21 cellular contexts compared by ENCODE assay signal in the genomic region with DNA sequence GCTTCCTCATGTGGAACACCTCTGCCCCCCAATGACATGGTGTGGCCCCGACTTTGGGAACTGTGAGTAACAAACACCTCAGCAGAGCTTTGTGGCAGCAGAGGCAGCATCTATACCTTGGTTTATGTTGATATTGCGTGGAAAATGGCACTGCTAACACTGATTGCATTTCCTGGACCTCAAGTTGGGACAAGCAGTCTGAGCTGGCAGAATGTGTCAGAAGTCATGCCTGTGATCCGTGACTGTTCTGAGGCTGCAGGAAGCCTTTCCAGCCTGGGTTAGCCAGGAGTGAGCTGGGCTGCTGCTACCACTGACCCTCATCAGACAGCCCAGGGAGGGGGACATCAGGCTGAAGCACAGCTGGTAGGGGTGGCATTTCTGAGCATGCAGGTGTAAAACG.
A peak's percentile ranks its signal among the peaks of the same experiment; 100 is the strongest.
DNase-seq lines count a peak whose midpoint lies in the region; ATAC-seq, FAIRE-seq and TF ChIP-seq lines count a peak whose summit lies in the region.
"Had no signal": no experiment of that assay in that cellular context is flagged by ENCODE, and none has a peak within 500 bp of the region (broad histone marks: within the 10 kb centered on the region; RNA-seq: fewer than 3 reads in every experiment).

No MANE protein-coding gene starts in this region.

- H4K20me1 ChIP-seq in endothelial cell of umbilical vein (replicated peaks; ENCODE audit: control insufficient read depth, extremely low read depth, insufficient read depth, low read length) (no peaks in the 10 kb centered on the region), osteoblast (ENCODE audit: insufficient read depth, low read length) (no peaks in the 10 kb centered on the region)

- H3K36me3 ChIP-seq in RWPE2 (ENCODE audit: low read depth): no peaks in the 10 kb centered on the region
- no peaks in the 10 kb centered on the region for H3K36me3 ChIP-seq in endothelial cell of umbilical vein (ENCODE audit: control insufficient read depth in 2 of 2, extremely low read depth in 1 of 2, insufficient read depth in 2 of 2, low read length in 2 of 2)
- no peaks in the 10 kb centered on the region for H3K36me3 ChIP-seq in kidney epithelial cell (ENCODE audit: control insufficient read depth, insufficient read depth, low read length)
- H3K36me3 ChIP-seq in osteoblast (ENCODE audit: insufficient read depth, low read length): no peaks in the 10 kb centered on the region
- H3K36me3 ChIP-seq: BE2C, SJSA1 had no signal

- no peaks in the 10 kb centered on the region for H3K79me2 ChIP-seq in endothelial cell of umbilical vein (ENCODE audit: control insufficient read depth, insufficient read depth, low read length)
- no peaks in the 10 kb centered on the region for H3K79me2 ChIP-seq in osteoblast (ENCODE audit: insufficient read depth, low read length)

- POLR2A ChIA-PET in endothelial cell of umbilical vein (lab: Charles Lee): no interaction called here

- H3K4me1 Mint-ChIP-seq in stimulated activated effector memory CD8-positive, alpha-beta T cell treated with anti-CD3 and anti-CD28 coated beads, Interleukin-12 subunit alpha, Interleukin-12 subunit beta, amount 100 ng/mL, for 72 hours: no peaks in the 10 kb centered on the region

- peak; percentile 77 for FAIRE-seq in endothelial cell of umbilical vein (lab: Jason Lieb, UNC)

- no TSS peak for BruUV-seq in endothelial cell of umbilical vein (replicated peaks; lab: Mats Ljungman, UMichigan)

- TF ChIP-seq POLR2A in endothelial cell of umbilical vein (IDR thresholded peaks at IDR 0.05; ENCODE audit: low read depth, low read length): no peak

- H3K4me3 ChIP-seq in RWPE2 (ENCODE audit: severe bottlenecking) (no peak overlapping the region), endothelial cell of umbilical vein (replicated peaks in 1 of 3; ENCODE audit: insufficient read depth in 1 of 3, low read depth in 1 of 3, low read length in 3 of 3) (no peak overlapping the region), kidney epithelial cell (ENCODE audit: low read depth, low read length) (no peak overlapping the region), osteoblast (ENCODE audit: insufficient read depth, low read length) (no peak overlapping the region)
- H3K4me3 ChIP-seq: SJSA1 had no signal

- TF ChIP-seq CTCF in RWPE2 (IDR thresholded peaks at IDR 0.05; ENCODE audit: poor library complexity, severe bottlenecking) (no peak), endothelial cell of umbilical vein (IDR thresholded peaks at IDR 0.05; ENCODE audit: extremely low read depth in 1 of 2, insufficient read depth in 1 of 2, low read depth in 1 of 2, low read length in 2 of 2) (no peak), kidney epithelial cell (IDR thresholded peaks at IDR 0.05; ENCODE audit: insufficient read depth, low read length, poor library complexity, severe bottlenecking) (no peak), osteoblast (IDR thresholded peaks at IDR 0.05; ENCODE audit: extremely low read depth, low read depth, low read length) (no peak)

- CTCF ChIA-PET in endothelial cell of umbilical vein (lab: Charles Lee): interaction anchor here (0.7 to 2.4 kb wide), 6 partner anchors 8 to 84 kb away, joined by 3 to 8 read pairs (median 3); no protein-coding TSS in a partner anchor

- H3K27ac ChIP-seq in RWPE2 (ENCODE audit: poor library complexity, severe bottlenecking) (peak overlapping the region; percentile 49), endothelial cell of umbilical vein (ENCODE audit: insufficient read depth, low read depth, low read length) (peak overlapping the region; percentile 15), osteoblast (ENCODE audit: low read depth, low read length) (no peak overlapping the region)
- H3K27ac ChIP-seq: SJSA1 had no signal

- H3K27me3 ChIP-seq in RWPE2 (ENCODE audit: insufficient read depth, poor library complexity, severe bottlenecking) (no peaks in the 10 kb centered on the region), endothelial cell of umbilical vein (ENCODE audit: control insufficient read depth in 2 of 2, insufficient read depth in 2 of 2, low read length in 2 of 2) (no peaks in the 10 kb centered on the region), kidney epithelial cell (ENCODE audit: control insufficient read depth, insufficient read depth, low read length) (no peaks in the 10 kb centered on the region), osteoblast (ENCODE audit: insufficient read depth, low read length) (peaks cover 60% of the 10 kb centered on the region)

- H3K4me2 ChIP-seq in endothelial cell of umbilical vein (ENCODE audit: insufficient read depth, low read length) (no peak overlapping the region), osteoblast (ENCODE audit: insufficient read depth, low read length) (no peak overlapping the region)

- H3K9me3 ChIP-seq in RWPE2 (ENCODE audit: severe bottlenecking) (no peaks in the 10 kb centered on the region), endothelial cell of umbilical vein (replicated peaks; ENCODE audit: control insufficient read depth, insufficient read depth, low read length) (no peaks in the 10 kb centered on the region), osteoblast (ENCODE audit: low read depth, low read length) (no peaks in the 10 kb centered on the region)
- H3K9me3 ChIP-seq: BE2C, SJSA1 had no signal

- H2AFZ ChIP-seq in endothelial cell of umbilical vein (ENCODE audit: low read depth, low read length) (peak overlapping the region; percentile 80), osteoblast (ENCODE audit: low read length) (no peak overlapping the region)

- ATAC-seq in RWPE2 (ENCODE audit: low read depth): peak; percentile 98
- ATAC-seq in stimulated activated effector memory CD8-positive, alpha-beta T cell treated with anti-CD3 and anti-CD28 coated beads, Interleukin-12 subunit alpha, Interleukin-12 subunit beta, amount 100 ng/mL, for 72 hours: peak; percentile 16
- no peak for ATAC-seq in GM21423 (IDR thresholded peaks at IDR 0.05; ENCODE audit: unreplicated experiment)
- ATAC-seq: Panc1, Right ventricle myocardium inferior had no signal

- peaks cover 13% of the 10 kb centered on the region for H3K4me1 ChIP-seq in RWPE2 (ENCODE audit: insufficient read depth, poor library complexity, severe bottlenecking)
- peaks cover 35% of the 10 kb centered on the region for H3K4me1 ChIP-seq in endothelial cell of umbilical vein (ENCODE audit: control insufficient read depth, extremely low read depth, insufficient read depth, low read length)
- peaks cover 3% of the 10 kb centered on the region for H3K4me1 ChIP-seq in osteoblast (ENCODE audit: insufficient read depth, low read length)
- H3K4me1 ChIP-seq: BE2C, SJSA1 had no signal

- no peak overlapping the region for H3K27ac Mint-ChIP-seq in stimulated activated effector memory CD8-positive, alpha-beta T cell treated with anti-CD3 and anti-CD28 coated beads, Interleukin-12 subunit alpha, Interleukin-12 subunit beta, amount 100 ng/mL, for 72 hours
- H3K27ac Mint-ChIP-seq: HFFc6 had no signal

- H3K9me1 ChIP-seq in endothelial cell of umbilical vein (replicated peaks; ENCODE audit: control insufficient read depth, extremely low read depth, insufficient read depth, low read length): no peaks in the 10 kb centered on the region

- intact Hi-C loops in endothelial cell of umbilical vein (cut with micrococcal nuclease): loop anchor here (5.0 to 10.0 kb wide), 2 partner anchors 183 to 280 kb away; partner anchors contain the start of gene DYRK1A

- no peak overlapping the region for H3K9ac ChIP-seq in endothelial cell of umbilical vein (replicated peaks; ENCODE audit: extremely low read depth, insufficient read depth, low read length)

- dilution Hi-C loops in endothelial cell of umbilical vein (cut with MboI; ENCODE audit: extremely low pct_ligation_motif_present, low sequenced_read_pairs): no loop called here

- H3K9me3 Mint-ChIP-seq in stimulated activated effector memory CD8-positive, alpha-beta T cell treated with anti-CD3 and anti-CD28 coated beads, Interleukin-12 subunit alpha, Interleukin-12 subunit beta, amount 100 ng/mL, for 72 hours: no peaks in the 10 kb centered on the region
- H3K9me3 Mint-ChIP-seq: HFFc6 had no signal

- H3K36me3 Mint-ChIP-seq in stimulated activated effector memory CD8-positive, alpha-beta T cell treated with anti-CD3 and anti-CD28 coated beads, Interleukin-12 subunit alpha, Interleukin-12 subunit beta, amount 100 ng/mL, for 72 hours: no peaks in the 10 kb centered on the region

- H3K4me3 Mint-ChIP-seq in stimulated activated effector memory CD8-positive, alpha-beta T cell treated with anti-CD3 and anti-CD28 coated beads, Interleukin-12 subunit alpha, Interleukin-12 subunit beta, amount 100 ng/mL, for 72 hours: no peak overlapping the region
- H3K4me3 Mint-ChIP-seq: HFFc6 had no signal

- DNase-seq in RWPE2 (ENCODE audit: low spot score): no peak
- DNase-seq in endothelial cell of umbilical vein (ENCODE audit: low read depth, low spot score): no peak
- peak; percentile 26 for DNase-seq in kidney epithelial cell (ENCODE audit: low read depth)
- DNase-seq in stimulated activated effector memory CD8-positive, alpha-beta T cell treated with anti-CD3 and anti-CD28 coated beads, Interleukin-12 subunit alpha, Interleukin-12 subunit beta, amount 100 ng/mL, for 72 hours (ENCODE audit: low spot score in 2 of 2): no peak
- DNase-seq in NCI-H2227 (lab: John Stamatoyannopoulos, UW; ENCODE audit: unreplicated experiment): no peak
- DNase-seq in osteoblast (ENCODE audit: insufficient read length, low spot score, missing footprints): no peak
- DNase-seq: BE2C, DMS79, H7, HFFc6, KBM-7, NCI-H1092 treated with DMSO at 0.1 percent for 48 hours, NCI-H1436 treated with DMSO at 0.1 percent for 48 hours, NCI-H2029, NCI-H226, NCI-H510A treated with DMSO at 0.1 percent for 48 hours, NCI-H774 had no signal

TF ChIP-seq in endothelial cell of umbilical vein, 7 proteins besides CTCF, POLR2A, EP300 and RAD21:
- TF ChIP-seq FOS (IDR thresholded peaks at IDR 0.05; ENCODE audit: borderline replicate concordance, insufficient read depth, low read length): peak; percentile 9
- TF ChIP-seq JUN (IDR thresholded peaks at IDR 0.05; ENCODE audit: borderline replicate concordance, insufficient read depth, insufficient read length, low read depth): no peak
- TF ChIP-seq POLR2AphosphoS5 (IDR thresholded peaks at IDR 0.05; ENCODE audit: insufficient read depth, low read depth, low read length): peak; percentile 21
TF ChIP-seq in endothelial cell of umbilical vein: peak in this region for 2.
